ENCODE assay signal across 13 cellular contexts in the genomic region with DNA sequence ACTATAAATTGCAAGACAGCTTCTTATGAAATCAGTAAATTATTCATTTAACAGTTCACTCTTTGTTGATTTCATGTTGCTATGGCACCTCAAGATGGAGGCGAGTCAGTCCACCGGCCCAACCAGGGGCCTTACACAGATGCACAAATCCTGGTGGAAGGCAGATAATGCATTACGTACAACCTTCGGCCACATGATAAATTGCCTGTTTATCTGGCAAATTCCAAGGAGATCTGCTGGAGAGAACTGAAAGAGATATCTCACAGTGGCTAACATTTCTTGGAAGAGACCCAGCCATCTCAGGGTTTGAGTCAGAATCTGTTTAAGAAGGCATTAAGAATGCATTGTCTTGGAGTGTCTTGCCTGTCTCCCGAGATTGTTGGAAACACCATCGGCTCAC.
DNase-seq lines count a peak whose midpoint lies in the region; ATAC-seq lines count a peak whose summit lies in the region.
"Had no signal": no experiment of that assay in that cellular context is flagged by ENCODE, and none has a peak within 500 bp of the region (broad histone marks: within the 10 kb centered on the region; RNA-seq: fewer than 3 reads in every experiment).

No MANE protein-coding gene starts in this region.

- ATAC-seq in GM18511 (IDR thresholded peaks at IDR 0.05; ENCODE audit: unreplicated experiment): no peak
- ATAC-seq: HCT116 had no signal

- peak overlapping the region in 6 of 11 experiments; percentile 79 to 93 (median 87); a peak in 11 of 22 replicates for H3K4me2 ChIP-seq in BLaER1 treated with 17β-estradiol and CSF1 and Interleukin-3, amounts not matched to agents 10 nM and 100 nM

- peak overlapping the region in 2 of 11 experiments; percentile 0 to 11; a peak in 2 of 22 replicates for H3K27ac ChIP-seq in BLaER1 treated with 17β-estradiol and CSF1 and Interleukin-3, amounts not matched to agents 10 nM and 100 nM
- H3K27ac ChIP-seq: cardiac muscle cell, SK-N-MC had no signal

- peaks cover 0 to 48% (median 0%) of the 10 kb centered on the region in 11 experiments; a peak in 2 of 22 replicates for H4K20me1 ChIP-seq in BLaER1 treated with 17β-estradiol and CSF1 and Interleukin-3, amounts not matched to agents 10 nM and 100 nM

- no peaks in the 10 kb centered on the region for H3K9me3 ChIP-seq in BLaER1 treated with 17β-estradiol and CSF1 and Interleukin-3, amounts not matched to agents 10 nM and 100 nM (replicated peaks in 1 of 11)

- no peaks in the 10 kb centered on the region for H3K27me3 ChIP-seq in BLaER1 treated with 17β-estradiol and CSF1 and Interleukin-3, amounts not matched to agents 10 nM and 100 nM
- H3K27me3 ChIP-seq: cardiac muscle cell had no signal

- H3K4me1 ChIP-seq in BLaER1 treated with 17β-estradiol and CSF1 and Interleukin-3, amounts not matched to agents 10 nM and 100 nM: peaks cover 28 to 100% (median 99%) of the 10 kb centered on the region in 10 experiments

- peaks cover 0 to 66% (median 12%) of the 10 kb centered on the region in 11 experiments; a peak in 12 of 22 replicates for H3K36me3 ChIP-seq in BLaER1 treated with 17β-estradiol and CSF1 and Interleukin-3, amounts not matched to agents 10 nM and 100 nM
- H3K36me3 ChIP-seq: cardiac muscle cell had no signal

- no peak overlapping the region for H3K4me3 ChIP-seq in BLaER1 treated with 17β-estradiol and CSF1 and Interleukin-3, amounts not matched to agents 10 nM and 100 nM
- H3K4me3 ChIP-seq: cardiac muscle cell, SK-N-MC had no signal

- no peak overlapping the region for H3K9ac ChIP-seq in BLaER1 treated with 17β-estradiol and CSF1 and Interleukin-3, amounts not matched to agents 10 nM and 100 nM

- DNase-seq in OCI-M1 (lab: John Stamatoyannopoulos, UW) (peak; percentile 17), fibroblast of peridontal ligament (ENCODE audit: extremely low read depth) (peak; percentile 86), pulmonary artery endothelial cell (ENCODE audit: low read depth, low spot score) (peak; percentile 48), UCSD-AML1 (lab: John Stamatoyannopoulos, UW; ENCODE audit: unreplicated experiment) (no peak), SW 1271 (lab: John Stamatoyannopoulos, UW) (no peak), GF-D8 (lab: John Stamatoyannopoulos, UW) (no peak)
- DNase-seq: hypothalamus, NCI-H2171 had no signal

Comparison
In these comparisons a context has a peak if more than half of its experiments do, and no peak if none do; other contexts are left out.
1. DNase-seq: peak in OCI-M1 (single experiment), fibroblast of peridontal ligament (single experiment) and pulmonary artery endothelial cell (single experiment); none in UCSD-AML1 (single experiment), SW 1271 (0 of 2) and GF-D8 (single experiment).